22 cellular contexts compared by ENCODE assay signal in genomic region chr11:132771746-132772145, GRCh38.
"Had no signal": no experiment of that assay in that cellular context is flagged by ENCODE, and none has a peak within 500 bp of the region (broad histone marks: within the 10 kb centered on the region; RNA-seq: fewer than 3 reads in every experiment).

No MANE protein-coding gene starts in this region.

- H3K4me1 ChIP-seq: SJSA1 had no signal

- ATAC-seq: HepG2 had no signal

- H3K27ac ChIP-seq: SJSA1, SK-N-MC had no signal

- H3K36me3 ChIP-seq: SJSA1 had no signal

- H3K4me3 ChIP-seq: SJSA1, SK-N-MC had no signal

- H3K27me3 ChIP-seq: SJSA1 had no signal

- H3K9me3 ChIP-seq: SJSA1 had no signal

- DNase-seq: IMR-90, Karpas-422, KG1, MM.1S, NCI-H1105, NCI-H1436 treated with DMSO at 0.1 percent for 48 hours, NCI-H1694, NCI-H187 treated with DMSO at 0.1 percent for 48 hours, NCI-H2029 treated with DMSO at 0.1 percent for 48 hours, NCI-H2107, NCI-H2171 treated with DMSO at 0.1 percent for 48 hours, NCI-H345, NCI-H446 treated with DMSO at 0.1 percent for 48 hours, NCI-H510A treated with DMSO at 0.1 percent for 48 hours, NCI-H526, NCI-H774, Right ventricle myocardium superior, RPMI8226, SIG-M5 had no signal
